Comparison of ENCODE assay signal across 1 cellular context in genomic region chr17:43384476-43384862, GRCh38.
TF ChIP-seq lines count a peak whose summit lies in the region.

No MANE protein-coding gene starts in this region.

TF ChIP-seq in HepG2, 621 proteins besides CTCF, POLR2A, EP300 and RAD21 (continued from another document and continues in another):
- TF ChIP-seq HMGXB3 (CRISPR knock-in tag; IDR thresholded peaks at IDR 0.05; ENCODE audit: borderline replicate concordance) (peak; percentile 88), RBM39 (IDR thresholded peaks at IDR 0.05; ENCODE audit: low read depth, low read length, poor library complexity, severe bottlenecking) (no peak), MED1 (CRISPR knock-in tag; IDR thresholded peaks at IDR 0.05) (peak; percentile 97), THAP11 (CRISPR knock-in tag; IDR thresholded peaks at IDR 0.05) (peak; percentile 78), ZNF891 (CRISPR knock-in tag; IDR thresholded peaks at IDR 0.05) (no peak), HIC2 (CRISPR knock-in tag; IDR thresholded peaks at IDR 0.05; ENCODE audit: low read depth) (peak; percentile 100), ZBTB26 (CRISPR knock-in tag; IDR thresholded peaks at IDR 0.05; ENCODE audit: borderline replicate concordance) (peak; percentile 88), NPAS2 (CRISPR knock-in tag; IDR thresholded peaks at IDR 0.05; ENCODE audit: borderline replicate concordance) (no peak), ZNF446 (CRISPR knock-in tag; IDR thresholded peaks at IDR 0.05) (no peak; the same call in 1 of the 2 replicates), NFE2L1 (CRISPR knock-in tag; IDR thresholded peaks at IDR 0.05; ENCODE audit: borderline replicate concordance) (no peak), ZNF280D (CRISPR knock-in tag; IDR thresholded peaks at IDR 0.05) (peak; percentile 34; the same call in 1 of the 2 replicates), ZNF619 (CRISPR knock-in tag; IDR thresholded peaks at IDR 0.05) (peak; percentile 94), ARID3A (IDR thresholded peaks at IDR 0.05; ENCODE audit: low read depth, low read length) (peak; percentile 50; the same call in 1 of the 2 replicates), MXI1 (IDR thresholded peaks at IDR 0.05; ENCODE audit: borderline replicate concordance, low read depth, low read length) (peak; percentile 87; the same call in 1 of the 3 replicates), SP1 (IDR thresholded peaks at IDR 0.05) (no peak), SP1 (CRISPR knock-in tag; IDR thresholded peaks at IDR 0.05) (peak; percentile 62; the same call in 1 of the 2 replicates), IRF2 (CRISPR knock-in tag; IDR thresholded peaks at IDR 0.05) (peak; percentile 96), HNRNPLL (IDR thresholded peaks at IDR 0.05; ENCODE audit: low read depth, low read length, poor library complexity, severe bottlenecking) (no peak), ZNF839 (CRISPR knock-in tag; IDR thresholded peaks at IDR 0.05; ENCODE audit: borderline replicate concordance) (peak; percentile 76; the same call in 1 of the 2 replicates), KDM5B (CRISPR knock-in tag; IDR thresholded peaks at IDR 0.05; ENCODE audit: borderline replicate concordance) (no peak; the same call in 1 of the 2 replicates), ARHGAP35 (CRISPR knock-in tag; IDR thresholded peaks at IDR 0.05; ENCODE audit: borderline replicate concordance) (peak; percentile 44; the same call in 1 of the 2 replicates), ZNF280B (CRISPR knock-in tag; IDR thresholded peaks at IDR 0.05; ENCODE audit: borderline replicate concordance) (peak; percentile 80; the same call in 1 of the 2 replicates), ZNF441 (CRISPR knock-in tag; IDR thresholded peaks at IDR 0.05; ENCODE audit: borderline replicate concordance) (peak; percentile 81; the same call in 1 of the 2 replicates), CENPX (CRISPR knock-in tag; IDR thresholded peaks at IDR 0.05) (no peak), PHF5A (CRISPR knock-in tag; IDR thresholded peaks at IDR 0.05; ENCODE audit: low read depth, unreplicated experiment) (peak; percentile 85), TOPORS (CRISPR knock-in tag; IDR thresholded peaks at IDR 0.05) (no peak), ZBTB46 (CRISPR knock-in tag; IDR thresholded peaks at IDR 0.05; ENCODE audit: borderline replicate concordance) (no peak), ZNF24 (IDR thresholded peaks at IDR 0.05) (0 out of 2 replicates have a peak, but pooled peaks have one; percentile 37), ZNF703 (CRISPR knock-in tag; IDR thresholded peaks at IDR 0.05; ENCODE audit: borderline replicate concordance) (no peak), HMGA1 (CRISPR knock-in tag; conservative IDR thresholded peaks at IDR 0.05) (no peak), REXO4 (CRISPR knock-in tag; IDR thresholded peaks at IDR 0.05; ENCODE audit: borderline replicate concordance) (no peak), MEIS2 (CRISPR knock-in tag; IDR thresholded peaks at IDR 0.05) (peak; percentile 78; the same call in 1 of the 2 replicates), SP4 (CRISPR knock-in tag; IDR thresholded peaks at IDR 0.05) (peak; percentile 56; the same call in 1 of the 2 replicates), ZXDC (CRISPR knock-in tag; IDR thresholded peaks at IDR 0.05) (no peak), SRSF4 (IDR thresholded peaks at IDR 0.05; ENCODE audit: low read depth, low read length, poor library complexity, severe bottlenecking) (no peak), HNRNPK (IDR thresholded peaks at IDR 0.05; ENCODE audit: low read depth, low read length, poor library complexity, severe bottlenecking) (no peak), DNMT3B (CRISPR knock-in tag; conservative IDR thresholded peaks at IDR 0.05) (no peak), SETDB1 (CRISPR knock-in tag; IDR thresholded peaks at IDR 0.05; ENCODE audit: borderline replicate concordance) (no peak), ZNF674 (CRISPR knock-in tag; IDR thresholded peaks at IDR 0.05; ENCODE audit: low read depth) (peak; percentile 84; the same call in 1 of the 2 replicates), ZNF367 (CRISPR knock-in tag; IDR thresholded peaks at IDR 0.05; ENCODE audit: borderline replicate concordance) (no peak)
